ENCODE assay signal across 34 cellular contexts in the genomic region with DNA sequence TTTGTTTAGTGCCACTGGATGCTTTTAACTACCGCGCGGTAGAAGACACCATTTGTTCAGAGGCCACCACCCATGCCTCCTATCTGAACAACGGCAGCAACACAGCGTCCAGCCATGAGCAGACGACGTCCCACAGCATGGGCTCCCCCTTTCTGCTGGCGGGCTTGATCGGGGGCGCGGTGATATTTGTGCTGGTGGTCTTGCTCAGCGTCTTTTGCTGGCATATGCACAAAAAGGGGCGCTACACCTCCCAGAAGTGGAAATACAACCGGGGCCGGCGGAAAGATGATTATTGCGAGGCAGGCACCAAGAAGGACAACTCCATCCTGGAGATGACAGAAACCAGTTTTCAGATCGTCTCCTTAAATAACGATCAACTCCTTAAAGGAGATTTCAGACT.
"Had no signal": no experiment of that assay in that cellular context is flagged by ENCODE, and none has a peak within 500 bp of the region (broad histone marks: within the 10 kb centered on the region; RNA-seq: fewer than 3 reads in every experiment).

No MANE protein-coding gene starts in this region.

- H3K9me3 ChIP-seq: adrenal gland, body of pancreas had no signal

- H3K4me3 Mint-ChIP-seq: activated B cell treated with CpG ODN at 0.5 μM for 24 hours; activated CD4-positive, alpha-beta memory T cell treated with anti-CD3 and anti-CD28 coated beads for 36 hours; activated CD4-positive, alpha-beta T cell treated with anti-CD3 and anti-CD28 coated beads, Interleukin-2, amount 10 ng/mL, durations not matched to agents 24 days and 14 days; activated CD8-positive, alpha-beta T cell treated with anti-CD3 and anti-CD28 coated beads for 36 hours; activated naive CD4-positive, alpha-beta T cell treated with anti-CD3 and anti-CD28 coated beads, Interleukin-2, amount 10 ng/mL, durations not matched to agents 7 days and 5 days; activated naive CD8-positive, alpha-beta T cell treated with anti-CD3 and anti-CD28 coated beads for 36 hours; activated T-cell treated with anti-CD3 and anti-CD28 coated beads, Interleukin-2, amount 50 U/mL, for 4 hours; activated T-cell treated with anti-CD3 and anti-CD28 coated beads, Interleukin-2, amount 50 U/mL, for 72 hours; activated T-helper 1 cell treated with anti-CD3 and anti-CD28 coated beads, Interleukin-12 subunit alpha, Interleukin-12 subunit beta, Interleukin-2, Interleukin-4 antibody, amounts not matched to agents 30 ng/mL and 10 ng/mL and 1 ng/mL, durations not matched to agents 14 hours and 24 hours and 36 hours; activated T-helper 17 cell treated with anti-CD3 and anti-CD28 coated beads, Interleukin-2, amount 50 U/mL, for 72 hours; T-helper 1 cell treated with Interleukin-12 subunit alpha and Interleukin-12 subunit beta and Interleukin-4 antibody, amounts not matched to agents 30 μg/mL and 1 μg/mL, for 36 hours; T-helper 2 cell treated with Interferon-gamma antibody and Interleukin-4, amounts not matched to agents 5 μg/mL and 100 μg/mL, for 36 hours had no signal

- H3K4me1 ChIP-seq: body of pancreas had no signal

- H3K36me3 ChIP-seq: adrenal gland had no signal

- H3K4me3 ChIP-seq: adrenal gland, body of pancreas had no signal

- FAIRE-seq: astrocyte, TTC549 had no signal

- H3K27ac ChIP-seq: adrenal gland, body of pancreas, brain microvascular endothelial cell, VCaP had no signal

- H3K27ac Mint-ChIP-seq: activated B cell treated with CpG ODN at 0.5 μM for 24 hours; activated CD4-positive, alpha-beta memory T cell treated with anti-CD3 and anti-CD28 coated beads for 36 hours; activated CD4-positive, alpha-beta T cell treated with anti-CD3 and anti-CD28 coated beads, Interleukin-2, amount 10 ng/mL, durations not matched to agents 24 days and 14 days; activated CD8-positive, alpha-beta T cell treated with anti-CD3 and anti-CD28 coated beads for 36 hours; activated naive CD4-positive, alpha-beta T cell treated with anti-CD3 and anti-CD28 coated beads, Interleukin-2, amount 10 ng/mL, durations not matched to agents 7 days and 5 days; activated naive CD4-positive, alpha-beta T cell treated with anti-CD3 and anti-CD28 coated beads, Interleukin-2, amount 50 U/mL, for 72 hours; activated naive CD8-positive, alpha-beta T cell treated with anti-CD3 and anti-CD28 coated beads for 36 hours; activated T-cell treated with anti-CD3 and anti-CD28 coated beads, Interleukin-2, amount 50 U/mL, for 72 hours; activated T-helper 1 cell treated with anti-CD3 and anti-CD28 coated beads, Interleukin-12 subunit alpha, Interleukin-12 subunit beta, Interleukin-2, Interleukin-4 antibody, amounts not matched to agents 30 ng/mL and 10 ng/mL and 1 ng/mL, durations not matched to agents 14 hours and 24 hours and 36 hours; activated T-helper 17 cell treated with anti-CD3 and anti-CD28 coated beads, Interleukin-2, amount 50 U/mL, for 72 hours; T-helper 1 cell treated with Interleukin-12 subunit alpha and Interleukin-12 subunit beta and Interleukin-4 antibody, amounts not matched to agents 30 μg/mL and 1 μg/mL, for 36 hours; T-helper 2 cell treated with Interferon-gamma antibody and Interleukin-4, amounts not matched to agents 5 μg/mL and 100 μg/mL, for 36 hours had no signal

- H3K27me3 ChIP-seq: adrenal gland, body of pancreas, brain microvascular endothelial cell had no signal

- H3K4me1 Mint-ChIP-seq: activated B cell treated with CpG ODN at 0.5 μM for 24 hours; activated CD4-positive, alpha-beta T cell treated with anti-CD3 and anti-CD28 coated beads, Interleukin-2, amount 10 ng/mL, durations not matched to agents 24 days and 14 days; activated naive CD4-positive, alpha-beta T cell treated with anti-CD3 and anti-CD28 coated beads, Interleukin-2, amount 10 ng/mL, durations not matched to agents 7 days and 5 days; activated naive CD8-positive, alpha-beta T cell treated with anti-CD3 and anti-CD28 coated beads for 36 hours; activated T-helper 17 cell treated with anti-CD3 and anti-CD28 coated beads, Interleukin-2, amount 50 U/mL, for 72 hours had no signal

- H3K36me3 Mint-ChIP-seq: activated CD4-positive, alpha-beta memory T cell treated with anti-CD3 and anti-CD28 coated beads for 36 hours; activated naive CD4-positive, alpha-beta T cell treated with anti-CD3 and anti-CD28 coated beads, Interleukin-2, amount 10 ng/mL, durations not matched to agents 7 days and 5 days; activated naive CD4-positive, alpha-beta T cell treated with anti-CD3 and anti-CD28 coated beads, Interleukin-2, amount 50 U/mL, for 72 hours; activated naive CD8-positive, alpha-beta T cell treated with anti-CD3 and anti-CD28 coated beads for 36 hours had no signal

- H3K9me3 Mint-ChIP-seq: activated CD4-positive, alpha-beta T cell treated with anti-CD3 and anti-CD28 coated beads, Interleukin-2, amount 10 ng/mL, durations not matched to agents 24 days and 14 days; activated CD8-positive, alpha-beta T cell treated with anti-CD3 and anti-CD28 coated beads for 36 hours; activated naive CD8-positive, alpha-beta T cell treated with anti-CD3 and anti-CD28 coated beads for 36 hours; activated T-cell treated with anti-CD3 and anti-CD28 coated beads, Interleukin-2, amount 50 U/mL, for 72 hours; activated T-helper 1 cell treated with anti-CD3 and anti-CD28 coated beads, Interleukin-12 subunit alpha, Interleukin-12 subunit beta, Interleukin-2, Interleukin-4 antibody, amounts not matched to agents 30 ng/mL and 10 ng/mL and 1 ng/mL, durations not matched to agents 14 hours and 24 hours and 36 hours; activated T-helper 17 cell treated with anti-CD3 and anti-CD28 coated beads, Interleukin-2, amount 50 U/mL, for 72 hours; T-helper 1 cell treated with Interleukin-12 subunit alpha and Interleukin-12 subunit beta and Interleukin-4 antibody, amounts not matched to agents 30 μg/mL and 1 μg/mL, for 36 hours; T-helper 2 cell treated with Interferon-gamma antibody and Interleukin-4, amounts not matched to agents 5 μg/mL and 100 μg/mL, for 36 hours had no signal

- H3K27me3 Mint-ChIP-seq: activated B cell treated with CpG ODN at 0.5 μM for 24 hours; activated CD4-positive, alpha-beta memory T cell treated with anti-CD3 and anti-CD28 coated beads for 36 hours; activated CD4-positive, alpha-beta T cell treated with anti-CD3 and anti-CD28 coated beads, Interleukin-2, amount 10 ng/mL, durations not matched to agents 24 days and 14 days; activated CD8-positive, alpha-beta T cell treated with anti-CD3 and anti-CD28 coated beads for 36 hours; activated naive CD4-positive, alpha-beta T cell treated with anti-CD3 and anti-CD28 coated beads, Interleukin-2, amount 10 ng/mL, durations not matched to agents 7 days and 5 days; activated naive CD8-positive, alpha-beta T cell treated with anti-CD3 and anti-CD28 coated beads for 36 hours; activated T-helper 17 cell treated with anti-CD3 and anti-CD28 coated beads, Interleukin-2, amount 50 U/mL, for 72 hours had no signal

- DNase-seq: activated B cell treated with CpG ODN at 0.5 μM for 24 hours; activated CD4-positive, alpha-beta memory T cell treated with anti-CD3 and anti-CD28 coated beads for 36 hours; activated CD4-positive, alpha-beta T cell treated with anti-CD3 and anti-CD28 coated beads for 4 hours; activated CD4-positive, alpha-beta T cell treated with anti-CD3 and anti-CD28 coated beads, Interleukin-2, amount 10 ng/mL, durations not matched to agents 24 days and 14 days; activated CD4-positive, alpha-beta T cell treated with anti-CD3 and anti-CD28 coated beads, Interleukin-2, amount 50 U/mL, for 1 hour; activated CD4-positive, alpha-beta T cell treated with anti-CD3 and anti-CD28 coated beads, Interleukin-2, amount 50 U/mL, for 4 hours; activated CD4-positive, CD25-positive, alpha-beta regulatory T cell treated with anti-CD3 and anti-CD28 coated beads, Interleukin-2, amount 50 U/mL, for 72 hours; activated CD8-positive, alpha-beta memory T cell treated with anti-CD3 and anti-CD28 coated beads, Interleukin-2, amount 50 U/mL, for 4 hours; activated CD8-positive, alpha-beta T cell treated with anti-CD3 and anti-CD28 coated beads for 36 hours; activated gamma-delta T cell; activated naive CD4-positive, alpha-beta T cell treated with anti-CD3 and anti-CD28 coated beads, Interleukin-2, amount 10 ng/mL, durations not matched to agents 7 days and 5 days; activated naive CD4-positive, alpha-beta T cell treated with Interleukin-2 at 50 U/mL for 16 hours; activated naive CD8-positive, alpha-beta T cell treated with anti-CD3 and anti-CD28 coated beads for 36 hours; activated T-cell treated with anti-CD3 and anti-CD28 coated beads for 4 hours; activated T-cell treated with anti-CD3 and anti-CD28 coated beads, Interleukin-2, amount 50 U/mL, for 1 hour; activated T-cell treated with anti-CD3 and anti-CD28 coated beads, Interleukin-2, amount 50 U/mL, for 4 hours; activated T-cell treated with anti-CD3 and anti-CD28 coated beads, Interleukin-2, amount 50 U/mL, for 72 hours; adrenal gland; amniotic stem cell; aorta; body of pancreas; brain microvascular endothelial cell; central memory CD4-positive, alpha-beta T cell; T-helper 1 cell; T-helper 2 cell; T-helper 9 cell had no signal
